18 cellular contexts compared by ENCODE assay signal in the genomic region with DNA sequence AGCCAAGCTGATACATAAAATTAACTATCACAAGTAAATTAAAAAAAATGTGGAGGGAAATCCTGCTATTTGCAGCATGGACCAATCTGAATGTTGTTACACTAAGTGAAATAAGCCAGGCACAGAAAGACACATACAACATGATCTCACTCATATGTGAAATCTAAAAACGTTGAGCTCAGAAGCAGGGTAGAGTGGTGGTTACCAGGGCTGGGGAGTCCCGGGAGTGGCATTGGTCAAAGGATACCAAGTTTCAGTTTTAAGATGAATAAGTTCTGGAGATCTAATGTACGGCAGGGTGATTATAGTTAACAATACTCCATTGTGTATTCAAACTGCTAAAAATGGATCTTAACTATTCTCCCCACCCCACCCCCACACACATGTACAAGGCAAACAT.
DNase-seq lines count a peak whose midpoint lies in the region; ATAC-seq lines count a peak whose summit lies in the region.
"Had no signal": no experiment of that assay in that cellular context is flagged by ENCODE, and none has a peak within 500 bp of the region (broad histone marks: within the 10 kb centered on the region; RNA-seq: fewer than 3 reads in every experiment).

No MANE protein-coding gene starts in this region.

- ATAC-seq in GM18520 (IDR thresholded peaks at IDR 0.05; ENCODE audit: unreplicated experiment) (peak; percentile 73), GM21423 (IDR thresholded peaks at IDR 0.05; ENCODE audit: unreplicated experiment) (peak; percentile 74), HG02938 (IDR thresholded peaks at IDR 0.05; ENCODE audit: unreplicated experiment) (peak; percentile 82), HG03558 (IDR thresholded peaks at IDR 0.05; ENCODE audit: extremely low read depth, unreplicated experiment) (peak; percentile 80)
- ATAC-seq: HCT116, natural killer cell, Panc1 had no signal

- DNase-seq in activated effector memory CD4-positive, alpha-beta T cell treated with anti-CD3 and anti-CD28 coated beads, Interleukin-2, amount 50 U/mL, for 16 hours: no peak
- DNase-seq in UCSD-AML1 (lab: John Stamatoyannopoulos, UW; ENCODE audit: unreplicated experiment) (no peak), KBM-7 (no peak), HuH-7.5 (ENCODE audit: low spot score) (no peak)
- DNase-seq: activated naive CD8-positive, alpha-beta T cell treated with anti-CD3 and anti-CD28 coated beads, Interleukin-2, amount 10 ng/mL, durations not matched to agents 7 days and 5 days; activated T-cell treated with anti-CD3 and anti-CD28 coated beads, Interleukin-2, amount 50 U/mL, for 48 hours; brain microvascular endothelial cell; DMS153; foreskin fibroblast; natural killer cell; NCI-H2227 treated with DMSO at 0.1 percent for 48 hours; sigmoid colon had no signal

- in situ Hi-C loops in KBM-7 (cut with MboI; ENCODE audit: low pct_unique_long_range_greater_than_20kb, low sequenced_read_pairs): no loop called here
